Comparison of ENCODE assay signal across 23 cellular contexts in the genomic region with DNA sequence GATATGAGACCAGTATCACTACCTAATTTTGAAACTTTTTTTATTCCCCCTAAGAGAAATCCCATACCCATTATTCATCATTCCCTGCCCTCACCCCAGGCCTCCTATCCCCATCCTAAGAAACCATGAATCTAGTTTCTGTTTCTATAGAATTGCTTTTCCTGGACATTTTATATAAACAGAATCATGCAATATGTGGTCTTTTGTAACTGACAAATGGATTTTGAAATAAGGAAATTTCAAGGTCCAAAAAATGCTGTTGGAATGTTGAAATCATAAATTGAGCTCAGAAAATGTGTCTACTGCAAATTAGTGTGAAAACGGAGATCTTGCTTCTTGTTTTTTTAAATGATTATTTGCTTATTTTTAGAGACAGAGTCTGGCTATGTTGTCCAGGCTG.
"Had no signal": no experiment of that assay in that cellular context is flagged by ENCODE, and none has a peak within 500 bp of the region (broad histone marks: within the 10 kb centered on the region; RNA-seq: fewer than 3 reads in every experiment).

No MANE protein-coding gene starts in this region.

- ATAC-seq: activated CD4-positive, CD25-positive, alpha-beta regulatory T cell treated with anti-CD3 and anti-CD28 coated beads, Interleukin-2, amount 50 U/mL, for 24 hours; activated CD8-positive, alpha-beta T cell treated with anti-CD3 and anti-CD28 coated beads, Interleukin-2, amount 10 ng/mL, durations not matched to agents 7 days and 5 days; natural killer cell; pancreas; right cardiac atrium; upper lobe of right lung had no signal

- H3K4me1 Mint-ChIP-seq: activated naive CD4-positive, alpha-beta T cell treated with anti-CD3 and anti-CD28 coated beads, Interleukin-2, amount 50 U/mL, for 24 hours had no signal

- H3K36me3 Mint-ChIP-seq: activated naive CD4-positive, alpha-beta T cell treated with anti-CD3 and anti-CD28 coated beads, Interleukin-2, amount 50 U/mL, for 24 hours; immature natural killer cell; natural killer cell had no signal

- H3K27ac Mint-ChIP-seq: activated CD8-positive, alpha-beta T cell treated with anti-CD3 and anti-CD28 coated beads, Interleukin-2, amount 10 ng/mL, durations not matched to agents 7 days and 5 days; activated naive CD4-positive, alpha-beta T cell treated with anti-CD3 and anti-CD28 coated beads, Interleukin-2, amount 50 U/mL, for 24 hours; activated T-helper 1 cell treated with anti-CD3 and anti-CD28 coated beads, Interleukin-12 subunit alpha, Interleukin-12 subunit beta, Interleukin-2, Interleukin-4 antibody, amounts not matched to agents 30 ng/mL and 10 ng/mL and 1 ng/mL, durations not matched to agents 14 hours and 24 hours and 36 hours; brain; immature natural killer cell; natural killer cell had no signal

- H3K9me3 Mint-ChIP-seq: activated naive CD4-positive, alpha-beta T cell treated with anti-CD3 and anti-CD28 coated beads, Interleukin-2, amount 50 U/mL, for 24 hours; activated T-helper 1 cell treated with anti-CD3 and anti-CD28 coated beads, Interleukin-12 subunit alpha, Interleukin-12 subunit beta, Interleukin-2, Interleukin-4 antibody, amounts not matched to agents 30 ng/mL and 10 ng/mL and 1 ng/mL, durations not matched to agents 14 hours and 24 hours and 36 hours; brain; natural killer cell had no signal

- H3K4me3 Mint-ChIP-seq: activated CD8-positive, alpha-beta T cell treated with anti-CD3 and anti-CD28 coated beads, Interleukin-2, amount 10 ng/mL, durations not matched to agents 7 days and 5 days; activated naive CD4-positive, alpha-beta T cell treated with anti-CD3 and anti-CD28 coated beads, Interleukin-2, amount 50 U/mL, for 24 hours; activated T-helper 1 cell treated with anti-CD3 and anti-CD28 coated beads, Interleukin-12 subunit alpha, Interleukin-12 subunit beta, Interleukin-2, Interleukin-4 antibody, amounts not matched to agents 30 ng/mL and 10 ng/mL and 1 ng/mL, durations not matched to agents 14 hours and 24 hours and 36 hours; brain; immature natural killer cell; natural killer cell had no signal

- DNase-seq: activated CD4-positive, alpha-beta T cell treated with anti-CD3 and anti-CD28 coated beads, Interleukin-2, amount 50 U/mL, for 1 hour; activated CD8-positive, alpha-beta T cell treated with anti-CD3 and anti-CD28 coated beads, Interleukin-2, amount 10 ng/mL, durations not matched to agents 7 days and 5 days; activated gamma-delta T cell treated with Interleukin-2 at 50 U/mL for 16 hours; aorta; dermis blood vessel endothelial cell; effector CD8-positive, alpha-beta T cell; erythroblast; glutamatergic neuron; immature natural killer cell; left ventricle myocardium inferior; midbrain; natural killer cell; pancreas; right cardiac atrium; stimulated activated CD4-positive, alpha-beta T cell treated with anti-CD3 and anti-CD28 coated beads, Interleukin-4, amount 100 ng/mL, for 24 hours; stimulated activated naive CD4-positive, alpha-beta T cell treated with Interleukin-2 at 50 U/mL for 16 hours; substantia nigra; thyroid gland; upper lobe of right lung had no signal

- H3K27me3 Mint-ChIP-seq: activated naive CD4-positive, alpha-beta T cell treated with anti-CD3 and anti-CD28 coated beads, Interleukin-2, amount 50 U/mL, for 24 hours; brain had no signal
